ENCODE assay signal across 25 cellular contexts in genomic region chr12:66312189-66312588, GRCh38. TPM values are rescaled to one million over a fixed set of nuclear protein-coding genes. Genes with fewer than 3 reads are reported as not detected.
DNase-seq lines count a peak whose midpoint lies in the region; ATAC-seq and TF ChIP-seq lines count a peak whose summit lies in the region.
"Had no signal": no experiment of that assay in that cellular context is flagged by ENCODE, and none has a peak within 500 bp of the region (broad histone marks: within the 10 kb centered on the region; RNA-seq: fewer than 3 reads in every experiment).

No MANE protein-coding gene starts in this region.

- H3K27ac Mint-ChIP-seq in T-helper 1 cell treated with Interleukin-12 subunit alpha and Interleukin-12 subunit beta and Interleukin-4 antibody, amounts not matched to agents 30 μg/mL and 1 μg/mL, for 36 hours, result no peak overlapping the region
- H3K27ac Mint-ChIP-seq in activated naive CD4-positive, alpha-beta T cell treated with anti-CD3 and anti-CD28 coated beads, Interleukin-2, amount 50 U/mL, for 72 hours, result no peak overlapping the region
- H3K27ac Mint-ChIP-seq in activated naive CD4-positive, alpha-beta T cell treated with anti-CD3 and anti-CD28 coated beads, Interleukin-2, amount 10 ng/mL, durations not matched to agents 7 days and 5 days, result no peak overlapping the region
- H3K27ac Mint-ChIP-seq in activated naive CD8-positive, alpha-beta T cell treated with anti-CD3 and anti-CD28 coated beads, Interleukin-2, amount 50 U/mL, for 24 hours, result no peak overlapping the region
- H3K27ac Mint-ChIP-seq in neural progenitor cell, result no peak overlapping the region
- H3K27ac Mint-ChIP-seq: activated CD8-positive, alpha-beta memory T cell treated with anti-CD3 and anti-CD28 coated beads, Interleukin-2, amount 10 ng/mL, durations not matched to agents 7 days and 5 days had no signal

- CTCF ChIA-PET in activated naive CD4-positive, alpha-beta T cell treated with anti-CD3 and anti-CD28 coated beads, Interleukin-2, amount 10 ng/mL, durations not matched to agents 7 days and 5 days (lab: Charles Lee), result interaction anchor here (0.9 kb wide), 1 partner anchor 34 kb away, joined by 3 read pairs; no protein-coding TSS in a partner anchor

- intact Hi-C loops in prostate gland (cut with DNase I), result no loop called here
- intact Hi-C loops in body of pancreas (cut with DNase I), result no loop called here

- no peaks in the 10 kb centered on the region for H3K79me2 ChIP-seq in neural progenitor cell (ENCODE audit: low read depth)

- TF ChIP-seq POLR2A in prostate gland (IDR thresholded peaks at IDR 0.05) (no peak), body of pancreas (IDR thresholded peaks at IDR 0.05) (no peak)

- H3K9ac ChIP-seq in neural progenitor cell, result no peak overlapping the region

- peak overlapping the region; percentile 47 for H3K4me3 Mint-ChIP-seq in T-helper 1 cell treated with Interleukin-12 subunit alpha and Interleukin-12 subunit beta and Interleukin-4 antibody, amounts not matched to agents 30 μg/mL and 1 μg/mL, for 36 hours
- H3K4me3 Mint-ChIP-seq in activated naive CD4-positive, alpha-beta T cell treated with anti-CD3 and anti-CD28 coated beads, Interleukin-2, amount 10 ng/mL, durations not matched to agents 7 days and 5 days, result no peak overlapping the region
- peak overlapping the region; percentile 5 for H3K4me3 Mint-ChIP-seq in activated naive CD8-positive, alpha-beta T cell treated with anti-CD3 and anti-CD28 coated beads, Interleukin-2, amount 50 U/mL, for 24 hours
- H3K4me3 Mint-ChIP-seq in neural progenitor cell, result no peak overlapping the region
- H3K4me3 Mint-ChIP-seq: activated CD8-positive, alpha-beta memory T cell treated with anti-CD3 and anti-CD28 coated beads, Interleukin-2, amount 10 ng/mL, durations not matched to agents 7 days and 5 days had no signal

- H3K27ac ChIP-seq in prostate gland, result no peak overlapping the region
- H3K27ac ChIP-seq in body of pancreas, result no peak overlapping the region
- no peak overlapping the region for H3K27ac ChIP-seq in neural progenitor cell
- H3K27ac ChIP-seq: breast epithelium, stomach, thyroid gland, vagina had no signal

- ATAC-seq in activated naive CD4-positive, alpha-beta T cell treated with anti-CD3 and anti-CD28 coated beads, Interleukin-2, amount 50 U/mL, for 72 hours, result peak; percentile 18 to 38
- ATAC-seq in activated naive CD8-positive, alpha-beta T cell treated with anti-CD3 and anti-CD28 coated beads, Interleukin-2, amount 50 U/mL, for 24 hours, result no peak
- no peak for ATAC-seq in body of pancreas
- ATAC-seq: activated CD4-positive, CD25-positive, alpha-beta regulatory T cell treated with anti-CD3 and anti-CD28 coated beads, Interleukin-2, amount 50 U/mL, for 24 hours; activated CD8-positive, alpha-beta memory T cell treated with anti-CD3 and anti-CD28 coated beads, Interleukin-2, amount 10 ng/mL, durations not matched to agents 7 days and 5 days had no signal

- H3K36me3 ChIP-seq in prostate gland, result no peaks in the 10 kb centered on the region
- H3K36me3 ChIP-seq in body of pancreas (replicated peaks in 1 of 2; ENCODE audit: insufficient read depth in 1 of 2, low read depth in 2 of 2), result peaks cover 0 to 1% of the 10 kb centered on the region in 2 donors
- H3K36me3 ChIP-seq in neural progenitor cell, result no peaks in the 10 kb centered on the region
- H3K36me3 ChIP-seq: breast epithelium, vagina had no signal

- no peaks in the 10 kb centered on the region for H4K20me1 ChIP-seq in neural progenitor cell (ENCODE audit: low read depth)

- no peaks in the 10 kb centered on the region for H3K27me3 Mint-ChIP-seq in T-helper 1 cell treated with Interleukin-12 subunit alpha and Interleukin-12 subunit beta and Interleukin-4 antibody, amounts not matched to agents 30 μg/mL and 1 μg/mL, for 36 hours (ENCODE audit: low read depth)
- no peaks in the 10 kb centered on the region for H3K27me3 Mint-ChIP-seq in activated naive CD4-positive, alpha-beta T cell treated with anti-CD3 and anti-CD28 coated beads, Interleukin-2, amount 10 ng/mL, durations not matched to agents 7 days and 5 days
- no peaks in the 10 kb centered on the region for H3K27me3 Mint-ChIP-seq in activated naive CD8-positive, alpha-beta T cell treated with anti-CD3 and anti-CD28 coated beads, Interleukin-2, amount 50 U/mL, for 24 hours
- H3K27me3 Mint-ChIP-seq in neural progenitor cell (ENCODE audit: insufficient read depth, low read depth), result no peaks in the 10 kb centered on the region
- H3K27me3 Mint-ChIP-seq: activated CD8-positive, alpha-beta memory T cell treated with anti-CD3 and anti-CD28 coated beads, Interleukin-2, amount 10 ng/mL, durations not matched to agents 7 days and 5 days had no signal

- WGBS in prostate gland, result 73% methylated on average over 1 of the region's 1 CpG
- WGBS in body of pancreas, 2 donors, result 47 to 65% methylated on average over 1 of the region's 1 CpG

- TF ChIP-seq CTCF in prostate gland (IDR thresholded peaks at IDR 0.05), result no peak
- TF ChIP-seq CTCF in body of pancreas (IDR thresholded peaks at IDR 0.05), result no peak
- TF ChIP-seq CTCF in neural progenitor cell (IDR thresholded peaks at IDR 0.05), result no peak

- no peaks in the 10 kb centered on the region for H3F3A ChIP-seq in neural progenitor cell (ENCODE audit: low read depth)

- H3K9me3 ChIP-seq in prostate gland, result no peaks in the 10 kb centered on the region
- H3K9me3 ChIP-seq in body of pancreas, result no peaks in the 10 kb centered on the region
- H3K9me3 ChIP-seq in neural progenitor cell (ENCODE audit: low read depth), result no peaks in the 10 kb centered on the region
- H3K9me3 ChIP-seq: breast epithelium, stomach, thyroid gland, vagina had no signal

- peaks cover 54% of the 10 kb centered on the region for H3K36me3 Mint-ChIP-seq in T-helper 1 cell treated with Interleukin-12 subunit alpha and Interleukin-12 subunit beta and Interleukin-4 antibody, amounts not matched to agents 30 μg/mL and 1 μg/mL, for 36 hours (ENCODE audit: low read depth)
- H3K36me3 Mint-ChIP-seq in activated naive CD4-positive, alpha-beta T cell treated with anti-CD3 and anti-CD28 coated beads, Interleukin-2, amount 50 U/mL, for 72 hours, result peaks cover 29 to 56% of the 10 kb centered on the region in 2 donors
- peaks cover 76% of the 10 kb centered on the region for H3K36me3 Mint-ChIP-seq in activated naive CD4-positive, alpha-beta T cell treated with anti-CD3 and anti-CD28 coated beads, Interleukin-2, amount 10 ng/mL, durations not matched to agents 7 days and 5 days
- H3K36me3 Mint-ChIP-seq in activated naive CD8-positive, alpha-beta T cell treated with anti-CD3 and anti-CD28 coated beads, Interleukin-2, amount 50 U/mL, for 24 hours (ENCODE audit: low read depth), result peaks cover 58% of the 10 kb centered on the region
- peaks cover 7% of the 10 kb centered on the region for H3K36me3 Mint-ChIP-seq in neural progenitor cell

- DNase-seq in T-helper 1 cell (no peak), prostate gland (ENCODE audit: low spot score) (no peak), body of pancreas (no peak), neural progenitor cell (ENCODE audit: low spot score) (no peak)
- DNase-seq in activated naive CD4-positive, alpha-beta T cell treated with anti-CD3 and anti-CD28 coated beads, Interleukin-2, amount 50 U/mL, for 72 hours (ENCODE audit: low spot score in 2 of 2), result no peak
- DNase-seq in activated naive CD4-positive, alpha-beta T cell treated with anti-CD3 and anti-CD28 coated beads, Interleukin-2, amount 10 ng/mL, durations not matched to agents 7 days and 5 days, result no peak
- no peak for DNase-seq in activated naive CD8-positive, alpha-beta T cell treated with anti-CD3 and anti-CD28 coated beads, Interleukin-2, amount 50 U/mL, for 24 hours
- DNase-seq: activated CD8-positive, alpha-beta memory T cell treated with anti-CD3 and anti-CD28 coated beads, Interleukin-2, amount 10 ng/mL, durations not matched to agents 7 days and 5 days; activated effector memory CD4-positive, alpha-beta T cell treated with Interleukin-2 at 50 U/mL for 16 hours; amygdala; effector CD8-positive, alpha-beta T cell; glutamatergic neuron; islet precursor cell; NCI-H1092 treated with DMSO at 0.1 percent for 48 hours; NCI-H187 treated with DMSO at 0.1 percent for 48 hours; NCI-H2171 treated with DMSO at 0.1 percent for 48 hours; NCI-H524 treated with DMSO at 0.1 percent for 48 hours; NK-92 treated with Interleukin-12 subunit alpha and Interleukin-12 subunit beta, amount 100 ng/mL, for 24 hours; Right ventricle myocardium superior; stomach; thyroid gland had no signal

- peaks cover 43% of the 10 kb centered on the region for H3K4me1 Mint-ChIP-seq in T-helper 1 cell treated with Interleukin-12 subunit alpha and Interleukin-12 subunit beta and Interleukin-4 antibody, amounts not matched to agents 30 μg/mL and 1 μg/mL, for 36 hours (ENCODE audit: low read depth)
- H3K4me1 Mint-ChIP-seq in activated naive CD4-positive, alpha-beta T cell treated with anti-CD3 and anti-CD28 coated beads, Interleukin-2, amount 10 ng/mL, durations not matched to agents 7 days and 5 days, result peaks cover 56% of the 10 kb centered on the region
- H3K4me1 Mint-ChIP-seq in activated naive CD8-positive, alpha-beta T cell treated with anti-CD3 and anti-CD28 coated beads, Interleukin-2, amount 50 U/mL, for 24 hours, result peaks cover 58% of the 10 kb centered on the region
- H3K4me1 Mint-ChIP-seq in neural progenitor cell, result no peaks in the 10 kb centered on the region

- no peak overlapping the region for H3K4me2 ChIP-seq in neural progenitor cell

- no peaks in the 10 kb centered on the region for H3K9me3 Mint-ChIP-seq in T-helper 1 cell treated with Interleukin-12 subunit alpha and Interleukin-12 subunit beta and Interleukin-4 antibody, amounts not matched to agents 30 μg/mL and 1 μg/mL, for 36 hours
- peaks cover 0 to 6% of the 10 kb centered on the region in 2 donors for H3K9me3 Mint-ChIP-seq in activated naive CD4-positive, alpha-beta T cell treated with anti-CD3 and anti-CD28 coated beads, Interleukin-2, amount 50 U/mL, for 72 hours
- no peaks in the 10 kb centered on the region for H3K9me3 Mint-ChIP-seq in activated naive CD4-positive, alpha-beta T cell treated with anti-CD3 and anti-CD28 coated beads, Interleukin-2, amount 10 ng/mL, durations not matched to agents 7 days and 5 days
- no peaks in the 10 kb centered on the region for H3K9me3 Mint-ChIP-seq in activated naive CD8-positive, alpha-beta T cell treated with anti-CD3 and anti-CD28 coated beads, Interleukin-2, amount 50 U/mL, for 24 hours
- H3K9me3 Mint-ChIP-seq in neural progenitor cell, result no peaks in the 10 kb centered on the region

- H3K27me3 ChIP-seq in prostate gland (replicated peaks; ENCODE audit: insufficient read depth) (no peaks in the 10 kb centered on the region), body of pancreas (no peaks in the 10 kb centered on the region), neural progenitor cell (no peaks in the 10 kb centered on the region)
- H3K27me3 ChIP-seq: breast epithelium, stomach, thyroid gland, vagina had no signal

- H2AFZ ChIP-seq in neural progenitor cell (replicated peaks), result no peak overlapping the region

- H3K4me3 ChIP-seq in prostate gland, result no peak overlapping the region
- no peak overlapping the region for H3K4me3 ChIP-seq in body of pancreas
- H3K4me3 ChIP-seq in neural progenitor cell, result no peak overlapping the region
- H3K4me3 ChIP-seq: breast epithelium, stomach, thyroid gland, vagina had no signal

- H3K4me1 ChIP-seq in prostate gland (replicated peaks), result no peaks in the 10 kb centered on the region
- no peaks in the 10 kb centered on the region for H3K4me1 ChIP-seq in body of pancreas
- no peaks in the 10 kb centered on the region for H3K4me1 ChIP-seq in neural progenitor cell
- H3K4me1 ChIP-seq: breast epithelium, stomach, thyroid gland had no signal

RNA-seq across cellular contexts. Expression of gene HELB, which starts 9.9 kb away (rescaled TPM):
- total RNA-seq in activated naive CD4-positive, alpha-beta T cell treated with anti-CD3 and anti-CD28 coated beads, Interleukin-2, amount 50 U/mL, for 72 hours, result 10 to 100 TPM; 29.4 to 45.9 TPM
- 1 to 10 TPM; 2.7 to 4.1 TPM for total RNA-seq in prostate gland
- 1 to 10 TPM; 2.9 to 3.6 TPM for total RNA-seq in body of pancreas
- total RNA-seq in neural progenitor cell (ENCODE audit: low replicate concordance), result 4.6 and 10.7 TPM in 2 replicates

Comparison
In these comparisons a context has a peak if more than half of its experiments do, and no peak if none do; other contexts are left out.
1. H3K4me3 Mint-ChIP-seq: peak in T-helper 1 cell treated with Interleukin-12 subunit alpha and Interleukin-12 subunit beta and Interleukin-4 antibody, amounts not matched to agents 30 μg/mL and 1 μg/mL, for 36 hours (single experiment) and activated naive CD8-positive, alpha-beta T cell treated with anti-CD3 and anti-CD28 coated beads, Interleukin-2, amount 50 U/mL, for 24 hours (single experiment); none in activated naive CD4-positive, alpha-beta T cell treated with anti-CD3 and anti-CD28 coated beads, Interleukin-2, amount 10 ng/mL, durations not matched to agents 7 days and 5 days (single experiment) and neural progenitor cell (single experiment).
2. ATAC-seq: peak in activated naive CD4-positive, alpha-beta T cell treated with anti-CD3 and anti-CD28 coated beads, Interleukin-2, amount 50 U/mL, for 72 hours (2 of 2); none in activated naive CD8-positive, alpha-beta T cell treated with anti-CD3 and anti-CD28 coated beads, Interleukin-2, amount 50 U/mL, for 24 hours (single experiment) and body of pancreas (single experiment).